ENCODE assay signal across 13 cellular contexts in the genomic region with DNA sequence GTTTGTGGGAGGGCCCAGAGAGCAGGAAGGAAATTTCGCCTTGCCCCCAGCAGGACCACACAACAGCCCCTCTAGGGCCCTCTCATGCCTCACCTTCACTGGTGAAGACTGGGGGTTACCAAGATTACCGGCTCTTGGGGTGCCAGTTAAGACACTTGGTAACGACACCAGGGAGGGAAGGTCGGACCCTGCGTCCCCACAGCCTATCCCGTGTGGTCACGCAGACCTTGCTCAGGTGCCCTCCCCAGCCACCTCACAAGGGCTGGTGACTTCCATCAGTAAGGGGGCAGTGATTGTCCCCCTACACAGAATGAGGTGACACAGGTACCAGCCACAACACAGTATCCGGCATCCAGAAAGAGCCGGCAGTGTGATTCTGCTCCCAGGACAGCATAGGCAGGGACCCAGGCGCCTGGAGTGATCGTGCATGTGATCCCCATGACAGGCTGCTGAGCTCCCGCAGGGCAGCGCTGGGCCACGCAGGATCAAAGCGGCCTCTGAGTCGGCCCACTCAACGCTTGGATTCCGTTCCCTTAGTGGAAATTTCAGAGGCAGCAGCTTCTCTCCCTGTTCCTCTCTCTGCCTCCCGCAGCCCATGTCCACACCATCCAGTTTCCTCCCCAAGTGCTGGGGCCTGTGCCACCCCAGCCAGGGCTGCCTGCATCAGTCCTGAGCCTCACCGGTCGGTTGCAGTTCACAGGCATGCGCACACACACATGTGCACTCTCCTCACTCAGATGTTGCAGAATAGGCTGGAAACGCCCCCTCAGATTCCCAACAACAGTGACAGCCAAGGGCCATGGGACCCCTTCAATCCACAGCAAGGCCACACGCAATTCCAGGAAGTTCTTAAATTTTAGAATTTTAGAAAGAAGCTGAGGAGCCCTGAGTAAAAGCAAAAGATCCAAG. TPM values are rescaled to one million over a fixed set of nuclear protein-coding genes. Genes with fewer than 3 reads are reported as not detected.
DNase-seq lines count a peak whose midpoint lies in the region; ATAC-seq and TF ChIP-seq lines count a peak whose summit lies in the region.
"Had no signal": no experiment of that assay in that cellular context is flagged by ENCODE, and none has a peak within 500 bp of the region (broad histone marks: within the 10 kb centered on the region; RNA-seq: fewer than 3 reads in every experiment).

No MANE protein-coding gene starts in this region.

- no peak overlapping the region for H3K4me3 Mint-ChIP-seq in activated CD4-positive, alpha-beta T cell treated with anti-CD3 and anti-CD28 coated beads, Interleukin-2, amount 10 ng/mL, durations not matched to agents 7 days and 5 days
- H3K4me3 Mint-ChIP-seq in activated T-helper 17 cell treated with anti-CD3 and anti-CD28 coated beads, Interleukin-2, amount 50 U/mL, for 72 hours: no peak overlapping the region

- POLR2A ChIA-PET in activated CD4-positive, alpha-beta T cell treated with anti-CD3 and anti-CD28 coated beads, Interleukin-2, amount 10 ng/mL, durations not matched to agents 7 days and 5 days (lab: Charles Lee): no interaction called here

- no peaks in the 10 kb centered on the region for H3K9me3 ChIP-seq in suprapubic skin
- H3K9me3 ChIP-seq: A549 had no signal

- CTCF ChIA-PET in activated CD4-positive, alpha-beta T cell treated with anti-CD3 and anti-CD28 coated beads, Interleukin-2, amount 10 ng/mL, durations not matched to agents 7 days and 5 days (lab: Charles Lee): no interaction called here

- no peaks in the 10 kb centered on the region for H3K4me1 ChIP-seq in suprapubic skin
- H3K4me1 ChIP-seq: A549 had no signal

- H3K9me3 Mint-ChIP-seq in activated CD4-positive, alpha-beta T cell treated with anti-CD3 and anti-CD28 coated beads, Interleukin-2, amount 10 ng/mL, durations not matched to agents 7 days and 5 days: no peaks in the 10 kb centered on the region
- no peaks in the 10 kb centered on the region for H3K9me3 Mint-ChIP-seq in activated T-helper 17 cell treated with anti-CD3 and anti-CD28 coated beads, Interleukin-2, amount 50 U/mL, for 72 hours

- H3K27ac ChIP-seq in angular gyrus (ENCODE audit: low read depth, low read length) (peak overlapping the region; percentile 54), suprapubic skin (no peak overlapping the region)
- H3K27ac ChIP-seq: A549 had no signal

- no peak overlapping the region for H3K27ac Mint-ChIP-seq in activated CD4-positive, alpha-beta T cell treated with anti-CD3 and anti-CD28 coated beads, Interleukin-2, amount 10 ng/mL, durations not matched to agents 7 days and 5 days
- H3K27ac Mint-ChIP-seq in activated T-helper 17 cell treated with anti-CD3 and anti-CD28 coated beads, Interleukin-2, amount 50 U/mL, for 72 hours: no peak overlapping the region

- TF ChIP-seq EP300 in suprapubic skin (IDR thresholded peaks at IDR 0.05): no peak

- no peak for TF ChIP-seq CTCF in suprapubic skin (IDR thresholded peaks at IDR 0.05)

- H3K4me1 Mint-ChIP-seq in activated CD4-positive, alpha-beta T cell treated with anti-CD3 and anti-CD28 coated beads, Interleukin-2, amount 10 ng/mL, durations not matched to agents 7 days and 5 days: no peaks in the 10 kb centered on the region
- H3K4me1 Mint-ChIP-seq in activated T-helper 17 cell treated with anti-CD3 and anti-CD28 coated beads, Interleukin-2, amount 50 U/mL, for 72 hours: no peaks in the 10 kb centered on the region

- no peak for TF ChIP-seq POLR2A in suprapubic skin (IDR thresholded peaks at IDR 0.05)

- H3K4me3 ChIP-seq in suprapubic skin: no peak overlapping the region
- H3K4me3 ChIP-seq: A549, K562 had no signal

- peak; percentile 0 for DNase-seq in activated CD4-positive, alpha-beta T cell treated with anti-CD3 and anti-CD28 coated beads for 48 hours
- no peak for DNase-seq in activated CD4-positive, alpha-beta T cell treated with anti-CD3 and anti-CD28 coated beads, Interleukin-2, amount 10 ng/mL, durations not matched to agents 7 days and 5 days
- DNase-seq in left kidney (ENCODE audit: low read depth, low spot score) (peak; percentile 69), suprapubic skin (ENCODE audit: low spot score in 2 of 2) (peak; percentile 46 to 77), T-helper 1 cell (no peak)
- DNase-seq: Calu3, NCI-H1436 treated with DMSO at 0.1 percent for 48 hours, SHP77 had no signal

- peaks cover 21% of the 10 kb centered on the region for H3K27me3 Mint-ChIP-seq in activated CD4-positive, alpha-beta T cell treated with anti-CD3 and anti-CD28 coated beads, Interleukin-2, amount 10 ng/mL, durations not matched to agents 7 days and 5 days
- peaks cover 16% of the 10 kb centered on the region for H3K27me3 Mint-ChIP-seq in activated T-helper 17 cell treated with anti-CD3 and anti-CD28 coated beads, Interleukin-2, amount 50 U/mL, for 72 hours

- no peak for ATAC-seq in activated T-helper 17 cell treated with anti-CD3 and anti-CD28 coated beads, Interleukin-2, amount 50 U/mL, for 72 hours (replicated peaks)
- no peak for ATAC-seq in HG03354 (IDR thresholded peaks at IDR 0.05; ENCODE audit: poor library complexity, severe bottlenecking, unreplicated experiment)
- ATAC-seq: A549, K562 had no signal

- WGBS in suprapubic skin: 90% methylated on average over 21 of the region's 24 CpGs

- H3K36me3 Mint-ChIP-seq in activated CD4-positive, alpha-beta T cell treated with anti-CD3 and anti-CD28 coated beads, Interleukin-2, amount 10 ng/mL, durations not matched to agents 7 days and 5 days (ENCODE audit: low read depth): no peaks in the 10 kb centered on the region
- no peaks in the 10 kb centered on the region for H3K36me3 Mint-ChIP-seq in activated T-helper 17 cell treated with anti-CD3 and anti-CD28 coated beads, Interleukin-2, amount 50 U/mL, for 72 hours (ENCODE audit: low read depth)

- H3K27me3 ChIP-seq in suprapubic skin: peaks cover 20% of the 10 kb centered on the region

- H3K36me3 ChIP-seq in suprapubic skin: no peaks in the 10 kb centered on the region

RNA-seq across cellular contexts. Expression of a gene that starts 35.8 kb away (rescaled TPM):
- total RNA-seq in activated CD4-positive, alpha-beta T cell treated with anti-CD3 and anti-CD28 coated beads, Interleukin-2, amount 10 ng/mL, durations not matched to agents 7 days and 5 days: not detected
- total RNA-seq in suprapubic skin: 1 to 10 TPM in 2 of 4 donors, under 1 TPM in 2; 0.89 to 5.1 (median 1.2) TPM
- total RNA-seq in activated T-helper 17 cell treated with anti-CD3 and anti-CD28 coated beads, Interleukin-2, amount 50 U/mL, for 72 hours: 1 to 10 TPM; 1.0 to 1.7 TPM
- total RNA-seq: Calu3 had no signal

Comparison
In these comparisons a context has a peak if more than half of its experiments do, and no peak if none do; other contexts are left out.
1. DNase-seq: peak in activated CD4-positive, alpha-beta T cell treated with anti-CD3 and anti-CD28 coated beads for 48 hours (single experiment), left kidney (single experiment) and suprapubic skin (2 of 2); none in activated CD4-positive, alpha-beta T cell treated with anti-CD3 and anti-CD28 coated beads, Interleukin-2, amount 10 ng/mL, durations not matched to agents 7 days and 5 days (single experiment) and T-helper 1 cell (0 of 5).